ENCODE assay signal across 8 cellular contexts in genomic region chr9:127942152-127943010, GRCh38. TPM values are rescaled to one million over a fixed set of nuclear protein-coding genes. Genes with fewer than 3 reads are reported as not detected.
A peak's percentile ranks its signal among the peaks of the same experiment; 100 is the strongest.
DNase-seq lines count a peak whose midpoint lies in the region; ATAC-seq and TF ChIP-seq lines count a peak whose summit lies in the region.

No MANE protein-coding gene starts in this region.

- H3K4me3 ChIP-seq in DND-41 (ENCODE audit: low read depth in 1 of 2, low read length in 2 of 2) = no peak overlapping the region
- no peak overlapping the region for H3K4me3 ChIP-seq in breast epithelium

- H3K27ac ChIP-seq in DND-41 (ENCODE audit: low read length) = no peak overlapping the region
- peak overlapping the region; percentile 43 to 69 for H3K27ac ChIP-seq in breast epithelium

- H3K4me1 ChIP-seq in DND-41 (ENCODE audit: insufficient read depth, low read length) = peaks cover 13% of the 10 kb centered on the region
- H3K4me1 ChIP-seq in breast epithelium = peaks cover 10 to 15% of the 10 kb centered on the region in 2 donors

- H3K79me2 ChIP-seq in DND-41 (ENCODE audit: insufficient read depth, low read length) = peaks cover 2% of the 10 kb centered on the region

- TF ChIP-seq POLR2A in breast epithelium (IDR thresholded peaks at IDR 0.05) = no peak

- peak; percentile 72 for ATAC-seq in DND-41 (ENCODE audit: insufficient read depth, low read depth)
- ATAC-seq in HG03571 (IDR thresholded peaks at IDR 0.05; ENCODE audit: unreplicated experiment) = no peak

- H3K36me3 ChIP-seq in DND-41 (ENCODE audit: insufficient read depth, low read length) (peaks cover 22% of the 10 kb centered on the region; the same call in 1 of the 2 replicates), breast epithelium (no peaks in the 10 kb centered on the region)

- TF ChIP-seq RAD21 in Ishikawa (IDR thresholded peaks at IDR 0.05; ENCODE audit: low read depth) = peak; percentile 53; the same call in 1 of the 2 replicates

- no peak for TF ChIP-seq EP300 in Ishikawa (IDR thresholded peaks at IDR 0.05; ENCODE audit: borderline replicate concordance)

- peak; percentile 59 for DNase-seq in DND-41
- peak; percentile 19 for DNase-seq in SKM-1 (lab: John Stamatoyannopoulos, UW; ENCODE audit: unreplicated experiment)
- DNase-seq in breast epithelium (ENCODE audit: low spot score in 2 of 2) = no peak
- peak; percentile 83 for DNase-seq in islet precursor cell
- DNase-seq in stimulated activated CD4-positive, alpha-beta T cell treated with anti-CD3 and anti-CD28 coated beads, Interleukin-4, amount 100 ng/mL, for 24 hours = peak; percentile 58
- no peak for DNase-seq in activated CD4-positive, CD25-positive, alpha-beta regulatory T cell treated with anti-CD3 and anti-CD28 coated beads, Interleukin-2, amount 50 U/mL, for 72 hours

- peak overlapping the region; percentile 1; the same call in 1 of the 2 replicates for H3K9ac ChIP-seq in DND-41 (ENCODE audit: low read depth, low read length)

- no peaks in the 10 kb centered on the region for H3K9me3 ChIP-seq in DND-41 (ENCODE audit: insufficient read depth, low read length, severe bottlenecking)
- H3K9me3 ChIP-seq in breast epithelium = no peaks in the 10 kb centered on the region

- no peak overlapping the region for H2AFZ ChIP-seq in DND-41 (ENCODE audit: low read depth, low read length)

- H3K4me2 ChIP-seq in DND-41 (ENCODE audit: insufficient read depth, low read length) = no peak overlapping the region

- H4K20me1 ChIP-seq in DND-41 (ENCODE audit: insufficient read depth, low read length) = no peaks in the 10 kb centered on the region

- TF ChIP-seq CTCF in DND-41 (IDR thresholded peaks at IDR 0.05; ENCODE audit: borderline replicate concordance, extremely low read depth, low read length, poor library complexity, severe bottlenecking) (peak; percentile 88), breast epithelium (IDR thresholded peaks at IDR 0.05) (peak; percentile 87 to 95 (median 92))

- H3K27me3 ChIP-seq in DND-41 (ENCODE audit: insufficient read depth, low read length, poor library complexity) (no peaks in the 10 kb centered on the region), breast epithelium (no peaks in the 10 kb centered on the region)

- intact Hi-C loops in breast epithelium (cut with DNase I; ENCODE audit: low total_unique reads) = loop anchor here (2.0 to 5.0 kb wide), 2 partner anchors 62 to 95 kb away; no protein-coding TSS in a partner anchor

TF ChIP-seq in Ishikawa, 13 proteins besides CTCF, POLR2A, EP300 and RAD21:
- TF ChIP-seq USF1 (IDR thresholded peaks at IDR 0.05) (no peak), CREB1 (IDR thresholded peaks at IDR 0.05; ENCODE audit: low read depth) (no peak), REST (IDR thresholded peaks at IDR 0.05; ENCODE audit: low read depth) (no peak), ZBTB7A (IDR thresholded peaks at IDR 0.05; ENCODE audit: low read depth) (peak; percentile 98)

RNA-seq across cellular contexts. Expression of gene DPM2, which starts 4.7 kb away (rescaled TPM):
- 10 to 100 TPM; 10.6 to 17.4 (median 17.1) TPM for total RNA-seq in breast epithelium

RNA-seq across cellular contexts. Expression of gene PIP5KL1, which starts 11.8 kb away (rescaled TPM):
- total RNA-seq in breast epithelium = 10 to 100 TPM in 1 of 3 donors, 1 to 10 TPM in 2; 2.2 to 10.1 (median 5.2) TPM

RNA-seq across cellular contexts. Expression of gene ST6GALNAC4, which starts 25.5 kb away (rescaled TPM):
- total RNA-seq in breast epithelium = 10 to 100 TPM; 17.6 to 44.6 (median 24.0) TPM

RNA-seq across cellular contexts. Expression of gene EEIG1, which starts 38.4 kb away (rescaled TPM):
- 10 to 100 TPM in 2 of 3 donors, 1 to 10 TPM in 1; 7.7 to 32.1 (median 19.7) TPM for total RNA-seq in breast epithelium

RNA-seq across cellular contexts. Expression of gene ST6GALNAC6, which starts 43.0 kb away (rescaled TPM):
- 100 to 1,000 TPM in 2 of 3 donors, 10 to 100 TPM in 1; 61.5 to 175 (median 103) TPM for total RNA-seq in breast epithelium

Comparison
In these comparisons a context has a peak if more than half of its experiments do, and no peak if none do; other contexts are left out.
1. DNase-seq: peak in DND-41 (single experiment), SKM-1 (single experiment), islet precursor cell (single experiment) and stimulated activated CD4-positive, alpha-beta T cell treated with anti-CD3 and anti-CD28 coated beads, Interleukin-4, amount 100 ng/mL, for 24 hours (single experiment); none in breast epithelium (0 of 2) and activated CD4-positive, CD25-positive, alpha-beta regulatory T cell treated with anti-CD3 and anti-CD28 coated beads, Interleukin-2, amount 50 U/mL, for 72 hours (single experiment).